In genomic region chr19:15108145-15108844, GRCh38 we compare ENCODE assay signal across 10 cellular contexts. TPM values are rescaled to one million over a fixed set of nuclear protein-coding genes. Genes with fewer than 3 reads are reported as not detected.
DNase-seq lines count a peak whose midpoint lies in the region; ATAC-seq and TF ChIP-seq lines count a peak whose summit lies in the region.
"Had no signal": no experiment of that assay in that cellular context is flagged by ENCODE, and none has a peak within 500 bp of the region (broad histone marks: within the 10 kb centered on the region; RNA-seq: fewer than 3 reads in every experiment).

No MANE protein-coding gene starts in this region.

- no peak overlapping the region for H2AFZ ChIP-seq in mesenchymal stem cell (ENCODE audit: low read depth, low read length)

- peak overlapping the region; percentile 40 for H2AK5ac ChIP-seq in mesenchymal stem cell (ENCODE audit: low read length, severe bottlenecking)

- peak overlapping the region; percentile 67 to 87 for H2BK12ac ChIP-seq in mesenchymal stem cell (ENCODE audit: low read length in 2 of 2)

- peak overlapping the region in 1 of 2 experiments; percentile 24 for H3K23ac ChIP-seq in mesenchymal stem cell (ENCODE audit: low read length in 2 of 2)

- H2BK15ac ChIP-seq in mesenchymal stem cell (ENCODE audit: low read depth, poor library complexity, severe bottlenecking), result peak overlapping the region; percentile 86

- H3K18ac ChIP-seq in mesenchymal stem cell (ENCODE audit: low read depth in 1 of 2, low read length in 2 of 2), result peak overlapping the region; percentile 74 to 96

- peak; percentile 40 for ATAC-seq in upper lobe of right lung

- peak overlapping the region; percentile 17 for H3K4me3 ChIP-seq in effector memory CD4-positive, alpha-beta T cell (ENCODE audit: insufficient read depth, low read depth, low read length, poor library complexity, severe bottlenecking)
- H3K4me3 ChIP-seq in mesenchymal stem cell (ENCODE audit: insufficient read depth in 1 of 2, low read depth in 1 of 2, low read length in 2 of 2) (peak overlapping the region; percentile 86 to 89), upper lobe of right lung (peak overlapping the region; percentile 66)

- H2BK120ac ChIP-seq in mesenchymal stem cell (ENCODE audit: low read depth, low read length), result no peak overlapping the region

- H3K36me3 Mint-ChIP-seq in activated T-cell treated with anti-CD3 and anti-CD28 coated beads, Interleukin-2, amount 50 U/mL, for 24 hours (ENCODE audit: low read depth), result peaks cover 2% of the 10 kb centered on the region

- H3K27me3 ChIP-seq in effector memory CD4-positive, alpha-beta T cell (replicated peaks; ENCODE audit: control insufficient read depth, insufficient read depth, low read length, poor library complexity, severe bottlenecking), result no peaks in the 10 kb centered on the region
- H3K27me3 ChIP-seq in mesenchymal stem cell (ENCODE audit: control insufficient read depth in 1 of 2, insufficient read depth in 1 of 2, low read length in 2 of 2) (no peaks in the 10 kb centered on the region), upper lobe of right lung (no peaks in the 10 kb centered on the region)

- H3K79me1 ChIP-seq in mesenchymal stem cell (replicated peaks; ENCODE audit: low read length, poor library complexity, severe bottlenecking), result peaks cover 22% of the 10 kb centered on the region

- H3K4me3 Mint-ChIP-seq in activated T-cell treated with anti-CD3 and anti-CD28 coated beads, Interleukin-2, amount 50 U/mL, for 24 hours, result peak overlapping the region; percentile 61

- peak overlapping the region; percentile 91 for H3K9ac ChIP-seq in mesenchymal stem cell (ENCODE audit: low read length)

- H3K27me3 Mint-ChIP-seq in activated T-cell treated with anti-CD3 and anti-CD28 coated beads, Interleukin-2, amount 50 U/mL, for 24 hours, result peaks cover 18% of the 10 kb centered on the region

- peak overlapping the region; percentile 89 for H4K8ac ChIP-seq in mesenchymal stem cell (ENCODE audit: low read length)

- H3K4ac ChIP-seq in mesenchymal stem cell (ENCODE audit: low read depth in 1 of 2, low read length in 2 of 2), result peak overlapping the region; percentile 71 to 93

- peaks cover 6% of the 10 kb centered on the region for H3K9me3 ChIP-seq in effector memory CD4-positive, alpha-beta T cell (ENCODE audit: control insufficient read depth, low read length)
- H3K9me3 ChIP-seq in mesenchymal stem cell (ENCODE audit: control insufficient read depth, low read length), result peaks cover 14% of the 10 kb centered on the region
- H3K9me3 ChIP-seq in upper lobe of right lung, result no peaks in the 10 kb centered on the region

- H4K91ac ChIP-seq in mesenchymal stem cell (ENCODE audit: low read length), result peak overlapping the region; percentile 96

- peak overlapping the region in 1 of 2 experiments; percentile 39 for H3K14ac ChIP-seq in mesenchymal stem cell (ENCODE audit: low read length in 2 of 2)

- H2BK5ac ChIP-seq in mesenchymal stem cell (ENCODE audit: low read depth, low read length, poor library complexity, severe bottlenecking), result no peak overlapping the region

- no peak overlapping the region for H3K27ac Mint-ChIP-seq in activated T-cell treated with anti-CD3 and anti-CD28 coated beads, Interleukin-2, amount 50 U/mL, for 24 hours

- H3K36me3 ChIP-seq in effector memory CD4-positive, alpha-beta T cell (ENCODE audit: control insufficient read depth, insufficient read depth, low read length), result no peaks in the 10 kb centered on the region
- peaks cover 37 to 45% of the 10 kb centered on the region in 2 experiments for H3K36me3 ChIP-seq in mesenchymal stem cell (ENCODE audit: control insufficient read depth in 1 of 2, insufficient read depth in 2 of 2, low read depth in 1 of 2, low read length in 2 of 2)
- H3K36me3 ChIP-seq in upper lobe of right lung, result peaks cover 16% of the 10 kb centered on the region

- H3K4me1 ChIP-seq in effector memory CD4-positive, alpha-beta T cell (ENCODE audit: control insufficient read depth, insufficient read depth, low read length, poor library complexity, severe bottlenecking), result peaks cover 8% of the 10 kb centered on the region
- peaks cover 14% of the 10 kb centered on the region for H3K4me1 ChIP-seq in mesenchymal stem cell (ENCODE audit: control insufficient read depth, insufficient read depth, low read depth, low read length)
- H3K4me1 ChIP-seq in upper lobe of right lung, result peaks cover 4% of the 10 kb centered on the region

- intact Hi-C loops in upper lobe of right lung (cut with DNase I), result no loop called here

- TF ChIP-seq CTCF in upper lobe of right lung (IDR thresholded peaks at IDR 0.05), result no peak

- H3K4me1 Mint-ChIP-seq in activated T-cell treated with anti-CD3 and anti-CD28 coated beads, Interleukin-2, amount 50 U/mL, for 24 hours (ENCODE audit: low read depth), result peaks cover 16% of the 10 kb centered on the region

- peak overlapping the region; percentile 83 for H3K4me2 ChIP-seq in mesenchymal stem cell (ENCODE audit: low read length, poor library complexity, severe bottlenecking)

- 45% methylated on average over 8 of the region's 10 CpGs for WGBS in mesenchymal stem cell

- peaks cover 17% of the 10 kb centered on the region for H3K9me3 Mint-ChIP-seq in activated T-cell treated with anti-CD3 and anti-CD28 coated beads, Interleukin-2, amount 50 U/mL, for 24 hours

- no peak overlapping the region for H3K27ac ChIP-seq in effector memory CD4-positive, alpha-beta T cell (ENCODE audit: insufficient read depth, low read length, poor library complexity, severe bottlenecking)
- peak overlapping the region; percentile 58 for H3K27ac ChIP-seq in mesenchymal stem cell (ENCODE audit: low read length, poor library complexity, severe bottlenecking)
- H3K27ac ChIP-seq in upper lobe of right lung, result peak overlapping the region; percentile 85

- no peak for DNase-seq in activated T-cell treated with anti-CD3 and anti-CD28 coated beads, Interleukin-2, amount 50 U/mL, for 24 hours
- DNase-seq in activated T-cell treated with anti-CD3 and anti-CD28 coated beads, Interleukin-2, amount 50 U/mL, for 1 hour, result no peak
- DNase-seq in effector memory CD4-positive, alpha-beta T cell, result no peak
- peak; percentile 57 for DNase-seq in mesenchymal stem cell
- no peak for DNase-seq in upper lobe of right lung
- DNase-seq in NCI-H524 (lab: John Stamatoyannopoulos, UW), result no peak
- DNase-seq in NCI-H1436 treated with DMSO at 0.1 percent for 48 hours (lab: John Stamatoyannopoulos, UW), result no peak
- DNase-seq in COLO668 (lab: John Stamatoyannopoulos, UW; ENCODE audit: unreplicated experiment), result no peak

RNA-seq across cellular contexts. Expression of gene SYDE1, which starts 1.1 kb away (rescaled TPM):
- polyA plus RNA-seq in mesenchymal stem cell (2013, experiment 1 of 2), result 47.1 TPM
- 45.0 TPM for polyA plus RNA-seq in mesenchymal stem cell (2013, experiment 2 of 2)
- 25.8 TPM for total RNA-seq in upper lobe of right lung
- total RNA-seq: mononuclear cell had no signal

RNA-seq across cellular contexts. Expression of gene OR1I1, which starts 26.3 kb away (rescaled TPM):
- not detected for polyA plus RNA-seq in mesenchymal stem cell (2013, experiment 1 of 2)
- not detected for polyA plus RNA-seq in mesenchymal stem cell (2013, experiment 2 of 2)
- not detected for total RNA-seq in upper lobe of right lung
- total RNA-seq: LHCN-M2, mononuclear cell had no signal

RNA-seq across cellular contexts. Expression of gene CASP14, which starts 59.0 kb away (rescaled TPM):
- not detected for polyA plus RNA-seq in mesenchymal stem cell (2013, experiment 1 of 2)
- not detected for polyA plus RNA-seq in mesenchymal stem cell (2013, experiment 2 of 2)
- total RNA-seq in upper lobe of right lung, result not detected
- total RNA-seq: LHCN-M2, mononuclear cell had no signal

Comparison
In these comparisons a context has a peak if more than half of its experiments do, and no peak if none do; other contexts are left out.
1. H3K4me3 ChIP-seq: peak in every context shown above with its lines; median percentile 88 in mesenchymal stem cell; 66 in upper lobe of right lung; 17 in effector memory CD4-positive, alpha-beta T cell.